In genomic region chr15:82342632-82343374, GRCh38 we compare ENCODE assay signal across 8 cellular contexts. TPM values are rescaled to one million over a fixed set of nuclear protein-coding genes. Genes with fewer than 3 reads are reported as not detected.
A peak's percentile ranks its signal among the peaks of the same experiment; 100 is the strongest.
DNase-seq lines count a peak whose midpoint lies in the region; ATAC-seq and TF ChIP-seq lines count a peak whose summit lies in the region.
"Not testable (repeated sequence)": the region's sequence is repeated elsewhere in the genome, so short reads cannot be mapped to it uniquely, and the experiment has no call there.

No MANE protein-coding gene starts in this region.

- H2AFZ ChIP-seq in SK-N-SH (ENCODE audit: low read depth) = not testable (repeated sequence)

- H3K9me3 Mint-ChIP-seq in naive thymus-derived CD8-positive, alpha-beta T cell = not testable (repeated sequence)

- H3K27ac Mint-ChIP-seq in naive thymus-derived CD8-positive, alpha-beta T cell = not testable (repeated sequence)

- not testable (repeated sequence) for H3K9ac ChIP-seq in SK-N-SH

- in situ Hi-C loops in brain microvascular endothelial cell (cut with HindIII; ENCODE audit: low pct_ligation_motif_present, low sequenced_read_pairs) = not testable (repeated sequence)

- not testable (repeated sequence) for H3K4me1 ChIP-seq in SK-N-SH (ENCODE audit: control insufficient read depth in 1 of 2, insufficient read depth in 2 of 2, low read depth in 1 of 2, low read length in 1 of 2); upper lobe of right lung

- not testable (repeated sequence) for H3K27me3 Mint-ChIP-seq in naive thymus-derived CD8-positive, alpha-beta T cell

- WGBS in SK-N-SH (ENCODE audit: low lambda C conversion rate) = 55% methylated on average over 6 of the region's 11 CpGs

- H3K27ac ChIP-seq in SK-N-SH (ENCODE audit: low read depth in 2 of 2, low read length in 1 of 2); brain microvascular endothelial cell; upper lobe of right lung: not testable (repeated sequence)

- CTCF ChIA-PET in SK-N-SH (lab: Yijun Ruan, JAX) = not testable (repeated sequence)

- not testable (repeated sequence) for TF ChIP-seq EP300 in SK-N-SH (IDR thresholded peaks at IDR 0.05; ENCODE audit: borderline replicate concordance in 1 of 2, low read depth in 1 of 2, low read length in 1 of 2)

- not testable (repeated sequence) for DNase-seq in GM06990 (ENCODE audit: extremely low read depth, insufficient read length); SK-N-SH; upper lobe of right lung
- peak; percentile 44 for DNase-seq in activated T-cell treated with anti-CD3 and anti-CD28 coated beads, Interleukin-2, amount 50 U/mL, for 1 hour
- DNase-seq in brain microvascular endothelial cell (peak; percentile 25), cardiac septum (ENCODE audit: low spot score) (peak; percentile 70)
- DNase-seq in naive thymus-derived CD8-positive, alpha-beta T cell = peak in 8 of 10 donors; percentile 13 to 50 (median 30)
- DNase-seq in stimulated activated CD4-positive, alpha-beta T cell treated with anti-CD3 and anti-CD28 coated beads, Interleukin-2, amount 100 ng/mL, for 4 hours (ENCODE audit: low read depth) = peak; percentile 12

- intact Hi-C loops in cardiac septum (cut with DNase I); upper lobe of right lung (cut with DNase I): not testable (repeated sequence)

- H3K27me3 ChIP-seq in GM06990 (replicated peaks; ENCODE audit: control insufficient read depth, insufficient read depth, low read length); SK-N-SH (ENCODE audit: insufficient read depth); brain microvascular endothelial cell (replicated peaks); upper lobe of right lung: not testable (repeated sequence)

- peak; percentile 12; the same call in 1 of the 2 replicates for TF ChIP-seq RAD21 in SK-N-SH (IDR thresholded peaks at IDR 0.05; ENCODE audit: low read length)

- not testable (repeated sequence) for H3K9me3 ChIP-seq in SK-N-SH, upper lobe of right lung

- POLR2A ChIA-PET in SK-N-SH (lab: Yijun Ruan, JAX); naive thymus-derived CD8-positive, alpha-beta T cell (lab: Charles Lee): not testable (repeated sequence)

- H3K79me2 ChIP-seq in SK-N-SH (ENCODE audit: insufficient read depth) = not testable (repeated sequence)

- H3K36me3 Mint-ChIP-seq in naive thymus-derived CD8-positive, alpha-beta T cell = not testable (repeated sequence)

- H3K4me3 Mint-ChIP-seq in naive thymus-derived CD8-positive, alpha-beta T cell = not testable (repeated sequence)

- not testable (repeated sequence) for H3F3A ChIP-seq in SK-N-SH (replicated peaks; ENCODE audit: insufficient read depth)

- not testable (repeated sequence) for H3K4me2 ChIP-seq in SK-N-SH

- ATAC-seq in naive thymus-derived CD8-positive, alpha-beta T cell; upper lobe of right lung: not testable (repeated sequence)

- H3K9me2 ChIP-seq in SK-N-SH = not testable (repeated sequence)

- not testable (repeated sequence) for H4K20me1 ChIP-seq in SK-N-SH (ENCODE audit: insufficient read depth)

- not testable (repeated sequence) for H3K4me3 ChIP-seq in GM06990 (replicated peaks; ENCODE audit: low read depth, low read length); SK-N-SH (ENCODE audit: low read depth in 2 of 2, low read length in 1 of 2); brain microvascular endothelial cell (ENCODE audit: low read depth, low read length); upper lobe of right lung

- H3K4me1 Mint-ChIP-seq in naive thymus-derived CD8-positive, alpha-beta T cell = not testable (repeated sequence)

- H3K36me3 ChIP-seq in GM06990 (ENCODE audit: control insufficient read depth, insufficient read depth, low read length); SK-N-SH (replicated peaks in 1 of 2; ENCODE audit: control insufficient read depth in 1 of 2, insufficient read depth in 2 of 2, low read length in 1 of 2); brain microvascular endothelial cell (replicated peaks); upper lobe of right lung: not testable (repeated sequence)

- peak; percentile 24 for TF ChIP-seq CTCF in GM06990 (IDR thresholded peaks at IDR 0.05; ENCODE audit: insufficient read depth, low read length, poor library complexity, severe bottlenecking)
- not testable (repeated sequence) for TF ChIP-seq CTCF in SK-N-SH (IDR thresholded peaks at IDR 0.05)
- peak; percentile 34 for TF ChIP-seq CTCF in brain microvascular endothelial cell (IDR thresholded peaks at IDR 0.05; ENCODE audit: low read depth, low read length, missing control alignments)
- peak; percentile 33 for TF ChIP-seq CTCF in upper lobe of right lung (IDR thresholded peaks at IDR 0.05)

TF ChIP-seq in SK-N-SH, 30 proteins besides CTCF, POLR2A, EP300 and RAD21:
- 0 out of 2 replicates have a peak, but pooled peaks have one; percentile 6 for TF ChIP-seq SMC3 (IDR thresholded peaks at IDR 0.05; ENCODE audit: low read depth, low read length)

RNA-seq across cellular contexts. Expression of gene GOLGA6L10, which starts 6.5 kb away (rescaled TPM):
- polyA plus RNA-seq in SK-N-SH (2012; rRNA removed) = 0.10 and 0.18 TPM in 2 replicates
- 0.07 and 0.09 TPM in 2 replicates for polyA plus RNA-seq in SK-N-SH (2012; cell fraction: cytosol; rRNA removed)
- polyA plus RNA-seq in SK-N-SH (2012; cell fraction: nucleus; rRNA removed) = 0.26 and 0.50 TPM in 2 replicates
- total RNA-seq in cardiac septum = 0.86 TPM
- total RNA-seq in naive thymus-derived CD8-positive, alpha-beta T cell = 1 to 10 TPM; 3.8 to 4.7 TPM
- polyA plus RNA-seq in naive thymus-derived CD8-positive, alpha-beta T cell = under 1 TPM in 2 of 3 donors, not detected in 1; 0.05 to 0.30 TPM
- total RNA-seq in upper lobe of right lung = 0.23 TPM
